23 cellular contexts compared by ENCODE assay signal in the genomic region with DNA sequence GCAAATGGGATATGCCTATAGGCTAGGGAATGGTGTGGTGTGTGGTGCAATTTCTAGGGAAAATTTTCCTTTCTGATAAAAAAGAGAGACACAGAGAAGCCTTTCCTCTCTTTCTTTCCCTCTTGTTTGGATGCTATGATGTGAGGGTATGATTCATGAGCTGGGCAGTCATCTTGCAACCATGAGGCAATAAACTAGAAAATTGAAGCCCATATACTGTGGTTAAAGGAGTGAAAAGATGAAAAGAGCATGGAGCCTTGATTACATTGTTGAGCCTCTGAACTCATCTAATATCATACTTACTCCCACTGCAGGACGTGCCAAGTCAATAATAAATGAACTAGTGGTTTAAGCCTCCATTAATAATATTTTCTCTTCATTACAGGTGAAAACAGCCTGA.
DNase-seq lines count a peak whose midpoint lies in the region; ATAC-seq and TF ChIP-seq lines count a peak whose summit lies in the region.
"Had no signal": no experiment of that assay in that cellular context is flagged by ENCODE, and none has a peak within 500 bp of the region (broad histone marks: within the 10 kb centered on the region; RNA-seq: fewer than 3 reads in every experiment).

No MANE protein-coding gene starts in this region.

- H3K27me3 ChIP-seq in endodermal cell (ENCODE audit: control insufficient read depth, insufficient read depth, low read length, poor library complexity, severe bottlenecking): no peaks in the 10 kb centered on the region

- POLR2A ChIA-PET in activated CD4-positive, alpha-beta T cell treated with anti-CD3 and anti-CD28 coated beads for 36 hours (lab: Charles Lee): no interaction called here
- POLR2A ChIA-PET in activated CD4-positive, alpha-beta memory T cell treated with anti-CD3 and anti-CD28 coated beads, Interleukin-2, amount 10 ng/mL, durations not matched to agents 7 days and 5 days (lab: Charles Lee): no interaction called here

- ATAC-seq in activated CD4-positive, alpha-beta T cell treated with anti-CD3 and anti-CD28 coated beads for 36 hours: peak; percentile 69
- ATAC-seq: GM23338, SK-N-SH treated with all-trans-retinoic acid at 6 μM for 48 hours had no signal

- H3K9ac ChIP-seq in endodermal cell (ENCODE audit: extremely low read depth, low read length, poor library complexity, severe bottlenecking): no peak overlapping the region

- WGBS in endodermal cell (ENCODE audit: insufficient coverage in 1 of 2, insufficient read length in 1 of 2), 2 experiments: 95 to 100% methylated on average over 1 of the region's 1 CpG

- intact Hi-C loops in activated CD4-positive, alpha-beta T cell treated with anti-CD3 and anti-CD28 coated beads for 36 hours (cut with DNase I, micrococcal nuclease): no loop called here

- TF ChIP-seq CTCF in fibroblast of the aortic adventitia (IDR thresholded peaks at IDR 0.05; ENCODE audit: insufficient read depth, low read length) (no peak), endodermal cell (conservative IDR thresholded peaks at IDR 0.05) (no peak), GM20000 (IDR thresholded peaks at IDR 0.05; ENCODE audit: extremely low read depth, missing control alignments) (no peak)

- H3K27me3 Mint-ChIP-seq in activated CD4-positive, alpha-beta T cell treated with anti-CD3 and anti-CD28 coated beads for 36 hours: no peaks in the 10 kb centered on the region
- H3K27me3 Mint-ChIP-seq in activated CD4-positive, alpha-beta memory T cell treated with anti-CD3 and anti-CD28 coated beads, Interleukin-2, amount 10 ng/mL, durations not matched to agents 7 days and 5 days: peaks cover 7% of the 10 kb centered on the region
- H3K27me3 Mint-ChIP-seq in endodermal cell (ENCODE audit: insufficient read depth): no peaks in the 10 kb centered on the region

- no peaks in the 10 kb centered on the region for H3K9me3 Mint-ChIP-seq in activated CD4-positive, alpha-beta T cell treated with anti-CD3 and anti-CD28 coated beads for 36 hours (ENCODE audit: low read depth)
- H3K9me3 Mint-ChIP-seq in activated CD4-positive, alpha-beta memory T cell treated with anti-CD3 and anti-CD28 coated beads, Interleukin-2, amount 10 ng/mL, durations not matched to agents 7 days and 5 days: no peaks in the 10 kb centered on the region
- H3K9me3 Mint-ChIP-seq in endodermal cell: no peaks in the 10 kb centered on the region
- H3K9me3 Mint-ChIP-seq: GM23338 had no signal

- no peak overlapping the region for H3K27ac Mint-ChIP-seq in activated CD4-positive, alpha-beta T cell treated with anti-CD3 and anti-CD28 coated beads for 36 hours
- no peak overlapping the region for H3K27ac Mint-ChIP-seq in activated CD4-positive, alpha-beta memory T cell treated with anti-CD3 and anti-CD28 coated beads, Interleukin-2, amount 10 ng/mL, durations not matched to agents 7 days and 5 days
- no peak overlapping the region for H3K27ac Mint-ChIP-seq in endodermal cell
- H3K27ac Mint-ChIP-seq: B cell, GM23338 had no signal

- no peak overlapping the region for H3K4me3 ChIP-seq in fibroblast of the aortic adventitia (ENCODE audit: low read depth, low read length)
- H3K4me3 ChIP-seq in endodermal cell (ENCODE audit: low read length): no peak overlapping the region
- H3K4me3 ChIP-seq: GM23338 had no signal

- no peaks in the 10 kb centered on the region for H3K36me3 Mint-ChIP-seq in activated CD4-positive, alpha-beta T cell treated with anti-CD3 and anti-CD28 coated beads for 36 hours (ENCODE audit: low read depth)
- no peaks in the 10 kb centered on the region for H3K36me3 Mint-ChIP-seq in activated CD4-positive, alpha-beta memory T cell treated with anti-CD3 and anti-CD28 coated beads, Interleukin-2, amount 10 ng/mL, durations not matched to agents 7 days and 5 days (ENCODE audit: low read depth)
- no peaks in the 10 kb centered on the region for H3K36me3 Mint-ChIP-seq in endodermal cell (ENCODE audit: low read depth)

- CTCF ChIA-PET in activated CD4-positive, alpha-beta T cell treated with anti-CD3 and anti-CD28 coated beads for 36 hours (lab: Charles Lee): no interaction called here
- CTCF ChIA-PET in activated CD4-positive, alpha-beta memory T cell treated with anti-CD3 and anti-CD28 coated beads, Interleukin-2, amount 10 ng/mL, durations not matched to agents 7 days and 5 days (lab: Charles Lee): no interaction called here

- no peak overlapping the region for H3K27ac ChIP-seq in endodermal cell (ENCODE audit: low read depth, low read length)
- H3K27ac ChIP-seq: 22Rv1 had no signal

- peaks cover 4% of the 10 kb centered on the region for H3K4me1 Mint-ChIP-seq in activated CD4-positive, alpha-beta T cell treated with anti-CD3 and anti-CD28 coated beads for 36 hours
- no peaks in the 10 kb centered on the region for H3K4me1 Mint-ChIP-seq in activated CD4-positive, alpha-beta memory T cell treated with anti-CD3 and anti-CD28 coated beads, Interleukin-2, amount 10 ng/mL, durations not matched to agents 7 days and 5 days
- H3K4me1 Mint-ChIP-seq in endodermal cell: peaks cover 20% of the 10 kb centered on the region

- no peaks in the 10 kb centered on the region for H3K9me3 ChIP-seq in endodermal cell (ENCODE audit: control insufficient read depth, low read length)

- no peak for DNase-seq in activated CD4-positive, alpha-beta T cell treated with anti-CD3 and anti-CD28 coated beads for 36 hours
- DNase-seq in activated CD4-positive, alpha-beta T cell treated with anti-CD3 and anti-CD28 coated beads for 48 hours: no peak
- DNase-seq in SW480 (ENCODE audit: low spot score) (peak; percentile 17), fibroblast of the aortic adventitia (ENCODE audit: low read depth) (peak; percentile 46), endodermal cell (no peak), GM20000 (ENCODE audit: low spot score) (no peak)
- no peak for DNase-seq in activated CD4-positive, alpha-beta memory T cell treated with anti-CD3 and anti-CD28 coated beads, Interleukin-2, amount 10 ng/mL, durations not matched to agents 7 days and 5 days
- no peak for DNase-seq in activated naive CD4-positive, alpha-beta T cell treated with anti-CD3 and anti-CD28 coated beads, Interleukin-2, amount 50 U/mL, for 16 hours
- DNase-seq: DMS 273 treated with DMSO at 0.1 percent for 48 hours; GDM1; KBM-7; NCI-H1417; NCI-H187; NCI-H2107; NCI-H510A; NCI-H748 treated with DMSO at 0.1 percent for 48 hours; NK-92 treated with Interleukin-12 subunit alpha and Interleukin-12 subunit beta, amount 100 ng/mL, for 24 hours; RPMI8226; SIG-M5 had no signal

- H3K36me3 ChIP-seq in endodermal cell (ENCODE audit: control insufficient read depth, insufficient read depth, low read length): no peaks in the 10 kb centered on the region

- peaks cover 4% of the 10 kb centered on the region for H3K4me1 ChIP-seq in endodermal cell (ENCODE audit: control insufficient read depth, insufficient read depth, low read length)

- no peak overlapping the region for H3K4me3 Mint-ChIP-seq in activated CD4-positive, alpha-beta T cell treated with anti-CD3 and anti-CD28 coated beads for 36 hours
- no peak overlapping the region for H3K4me3 Mint-ChIP-seq in activated CD4-positive, alpha-beta memory T cell treated with anti-CD3 and anti-CD28 coated beads, Interleukin-2, amount 10 ng/mL, durations not matched to agents 7 days and 5 days
- no peak overlapping the region for H3K4me3 Mint-ChIP-seq in endodermal cell
- H3K4me3 Mint-ChIP-seq: B cell, GM23338 had no signal

Comparison
In these comparisons a context has a peak if more than half of its experiments do, and no peak if none do; other contexts are left out.
1. DNase-seq: peak in SW480 (single experiment) and fibroblast of the aortic adventitia (single experiment); none in activated CD4-positive, alpha-beta T cell treated with anti-CD3 and anti-CD28 coated beads for 36 hours (single experiment), activated CD4-positive, alpha-beta T cell treated with anti-CD3 and anti-CD28 coated beads for 48 hours (single experiment), activated CD4-positive, alpha-beta memory T cell treated with anti-CD3 and anti-CD28 coated beads, Interleukin-2, amount 10 ng/mL, durations not matched to agents 7 days and 5 days (single experiment), endodermal cell (single experiment), activated naive CD4-positive, alpha-beta T cell treated with anti-CD3 and anti-CD28 coated beads, Interleukin-2, amount 50 U/mL, for 16 hours (single experiment) and GM20000 (single experiment).